In the genomic region with DNA sequence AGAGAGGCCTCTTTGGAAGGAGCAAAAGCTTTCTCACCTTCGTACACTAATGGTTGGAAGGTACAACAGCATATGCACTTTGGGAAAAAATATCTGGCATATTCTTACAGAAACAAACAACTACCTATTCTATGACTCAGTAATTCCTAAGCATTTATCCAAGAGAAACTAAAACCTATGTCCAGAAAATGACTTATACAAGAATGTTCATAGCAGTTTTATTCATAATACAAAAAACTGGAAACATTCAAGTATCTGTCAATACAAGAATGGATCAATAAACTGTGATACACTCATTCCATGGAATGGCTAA, we compare ENCODE assay signal across 2 cellular contexts.
TF ChIP-seq lines count a peak whose summit lies in the region.

No MANE protein-coding gene starts in this region.

TF ChIP-seq in HepG2, 621 proteins besides CTCF, POLR2A, EP300 and RAD21 (continued from another document):
- TF ChIP-seq RFX1 (IDR thresholded peaks at IDR 0.05) (no peak), ZNF644 (CRISPR knock-in tag; IDR thresholded peaks at IDR 0.05; ENCODE audit: low read depth) (no peak), ZNF816 (CRISPR knock-in tag; IDR thresholded peaks at IDR 0.05; ENCODE audit: borderline replicate concordance) (0 out of 2 replicates have a peak, but pooled peaks have one; percentile 28), ZSCAN22 (CRISPR knock-in tag; IDR thresholded peaks at IDR 0.05) (no peak), TEAD3 (CRISPR knock-in tag; optimal IDR thresholded peaks at IDR 0.05; ENCODE audit: borderline replicate concordance) (peak; percentile 3), HHEX (CRISPR knock-in tag; IDR thresholded peaks at IDR 0.05) (no peak), AHR (CRISPR knock-in tag; IDR thresholded peaks at IDR 0.05) (no peak), REL (CRISPR knock-in tag; conservative IDR thresholded peaks at IDR 0.05) (no peak), ZNF629 (CRISPR knock-in tag; conservative IDR thresholded peaks at IDR 0.05) (no peak), SMAD1 (CRISPR knock-in tag; IDR thresholded peaks at IDR 0.05; ENCODE audit: borderline replicate concordance, low read depth) (no peak), PPARG (CRISPR knock-in tag; conservative IDR thresholded peaks at IDR 0.05) (no peak), USF2 (IDR thresholded peaks at IDR 0.05; ENCODE audit: low read depth, low read length) (no peak), USF2 (CRISPR knock-in tag; IDR thresholded peaks at IDR 0.05; ENCODE audit: borderline replicate concordance) (no peak), ZNF44 (CRISPR knock-in tag; IDR thresholded peaks at IDR 0.05) (no peak), ZNF564 (CRISPR knock-in tag; IDR thresholded peaks at IDR 0.05) (no peak), ZNF230 (CRISPR knock-in tag; IDR thresholded peaks at IDR 0.05) (no peak)

TF ChIP-seq in liver, 16 proteins besides CTCF, POLR2A, EP300 and RAD21 (continued from another document):
- peak; percentile 8 to 41 for TF ChIP-seq JUND (IDR thresholded peaks at IDR 0.05)
- no peak for TF ChIP-seq FOXA1 (IDR thresholded peaks at IDR 0.05)
